In genomic region chr16:64008131-64008530, GRCh38 we compare ENCODE assay signal across 23 cellular contexts.
"Had no signal": no experiment of that assay in that cellular context is flagged by ENCODE, and none has a peak within 500 bp of the region (broad histone marks: within the 10 kb centered on the region; RNA-seq: fewer than 3 reads in every experiment).

No MANE protein-coding gene starts in this region.

- H3K4me1 ChIP-seq: left lung, neural progenitor cell, testis, uterus had no signal

- H3K4me3 Mint-ChIP-seq: activated CD4-positive, alpha-beta T cell treated with anti-CD3 and anti-CD28 coated beads, Interleukin-2, amount 10 ng/mL, durations not matched to agents 7 days and 5 days; activated CD8-positive, alpha-beta memory T cell treated with anti-CD3 and anti-CD28 coated beads, Interleukin-2, amount 10 ng/mL, durations not matched to agents 7 days and 5 days; activated CD8-positive, alpha-beta T cell treated with anti-CD3 and anti-CD28 coated beads for 36 hours; activated naive CD4-positive, alpha-beta T cell treated with anti-CD3 and anti-CD28 coated beads, Interleukin-2, amount 10 ng/mL, durations not matched to agents 7 days and 5 days; brain; immature natural killer cell; naive thymus-derived CD8-positive, alpha-beta T cell; neural progenitor cell; T-helper 17 cell had no signal

- H3K36me3 Mint-ChIP-seq: activated CD8-positive, alpha-beta memory T cell treated with anti-CD3 and anti-CD28 coated beads, Interleukin-2, amount 10 ng/mL, durations not matched to agents 7 days and 5 days; activated naive CD4-positive, alpha-beta T cell treated with anti-CD3 and anti-CD28 coated beads, Interleukin-2, amount 10 ng/mL, durations not matched to agents 7 days and 5 days; immature natural killer cell; neural progenitor cell had no signal

- H3K4me1 Mint-ChIP-seq: activated CD4-positive, alpha-beta T cell treated with anti-CD3 and anti-CD28 coated beads, Interleukin-2, amount 10 ng/mL, durations not matched to agents 7 days and 5 days; activated CD8-positive, alpha-beta memory T cell treated with anti-CD3 and anti-CD28 coated beads, Interleukin-2, amount 10 ng/mL, durations not matched to agents 7 days and 5 days; activated naive CD4-positive, alpha-beta T cell treated with anti-CD3 and anti-CD28 coated beads, Interleukin-2, amount 10 ng/mL, durations not matched to agents 7 days and 5 days; immature natural killer cell; naive thymus-derived CD8-positive, alpha-beta T cell; neural progenitor cell; T-helper 17 cell had no signal

- H3K9me3 ChIP-seq: esophagus squamous epithelium, left lung, testis, uterus had no signal

- H3K9ac ChIP-seq: neural progenitor cell had no signal

- DNase-seq: activated CD4-positive, alpha-beta T cell treated with anti-CD3 and anti-CD28 coated beads, Interleukin-2, amount 10 ng/mL, durations not matched to agents 7 days and 5 days; activated CD4-positive, CD25-positive, alpha-beta regulatory T cell treated with anti-CD3 and anti-CD28 coated beads, Interleukin-2, amount 50 U/mL, for 72 hours; activated CD8-positive, alpha-beta memory T cell treated with anti-CD3 and anti-CD28 coated beads, Interleukin-2, amount 10 ng/mL, durations not matched to agents 7 days and 5 days; activated CD8-positive, alpha-beta T cell treated with anti-CD3 and anti-CD28 coated beads for 36 hours; activated effector memory CD4-positive, alpha-beta T cell treated with anti-CD3 and anti-CD28 coated beads, Interleukin-2, amount 50 U/mL, for 16 hours; activated naive CD4-positive, alpha-beta T cell treated with anti-CD3 and anti-CD28 coated beads, Interleukin-2, amount 10 ng/mL, durations not matched to agents 7 days and 5 days; activated T-cell treated with anti-CD3 and anti-CD28 coated beads for 4 hours; effector memory CD4-positive, alpha-beta T cell; esophagus squamous epithelium; foreskin melanocyte; immature natural killer cell; left lung; naive thymus-derived CD8-positive, alpha-beta T cell; retina; stimulated activated CD4-positive, alpha-beta T cell treated with anti-CD3 and anti-CD28 coated beads, Interleukin-4, amount 100 ng/mL, for 1 hour; stimulated activated naive CD4-positive, alpha-beta T cell; T-helper 17 cell; testis; trophoblast cell; uterus had no signal

- H3K27ac Mint-ChIP-seq: activated CD4-positive, alpha-beta T cell treated with anti-CD3 and anti-CD28 coated beads, Interleukin-2, amount 10 ng/mL, durations not matched to agents 7 days and 5 days; activated CD8-positive, alpha-beta memory T cell treated with anti-CD3 and anti-CD28 coated beads, Interleukin-2, amount 10 ng/mL, durations not matched to agents 7 days and 5 days; activated CD8-positive, alpha-beta T cell treated with anti-CD3 and anti-CD28 coated beads for 36 hours; activated naive CD4-positive, alpha-beta T cell treated with anti-CD3 and anti-CD28 coated beads, Interleukin-2, amount 10 ng/mL, durations not matched to agents 7 days and 5 days; brain; immature natural killer cell; naive thymus-derived CD8-positive, alpha-beta T cell; neural progenitor cell; progenitor cell of endocrine pancreas; T-helper 17 cell had no signal

- H3K27me3 Mint-ChIP-seq: activated CD4-positive, alpha-beta T cell treated with anti-CD3 and anti-CD28 coated beads, Interleukin-2, amount 10 ng/mL, durations not matched to agents 7 days and 5 days; activated CD8-positive, alpha-beta memory T cell treated with anti-CD3 and anti-CD28 coated beads, Interleukin-2, amount 10 ng/mL, durations not matched to agents 7 days and 5 days; activated CD8-positive, alpha-beta T cell treated with anti-CD3 and anti-CD28 coated beads for 36 hours; activated naive CD4-positive, alpha-beta T cell treated with anti-CD3 and anti-CD28 coated beads, Interleukin-2, amount 10 ng/mL, durations not matched to agents 7 days and 5 days; brain; naive thymus-derived CD8-positive, alpha-beta T cell; T-helper 17 cell had no signal

- H3K27me3 ChIP-seq: esophagus squamous epithelium, left lung, neural progenitor cell, testis, uterus had no signal

- H3K36me3 ChIP-seq: esophagus squamous epithelium, left lung, neural progenitor cell, uterus had no signal

- H3K4me3 ChIP-seq: esophagus squamous epithelium, left lung, neural progenitor cell, testis, uterus had no signal
